18 cellular contexts compared by ENCODE assay signal in the genomic region with DNA sequence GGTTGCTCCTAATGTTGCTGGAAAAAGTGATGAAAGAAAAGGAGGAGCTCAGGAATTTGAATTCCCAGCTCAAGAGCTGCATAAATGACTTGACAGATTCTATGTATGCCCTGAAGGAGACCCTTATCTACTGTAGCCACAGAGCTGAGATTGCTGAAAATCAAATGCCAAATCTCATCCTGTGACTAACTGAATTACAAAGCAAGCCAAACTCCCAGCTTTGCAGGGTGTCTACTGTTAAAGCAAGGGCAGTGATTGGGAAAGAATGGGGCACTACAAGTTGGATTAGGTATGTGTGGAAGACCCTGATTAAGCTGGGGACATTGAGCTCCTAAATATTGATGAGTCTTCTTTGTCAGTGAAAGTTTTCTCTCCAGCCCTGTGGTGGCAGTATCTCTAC. TPM values are rescaled to one million over a fixed set of nuclear protein-coding genes. Genes with fewer than 3 reads are reported as not detected.
DNase-seq lines count a peak whose midpoint lies in the region; ATAC-seq and TF ChIP-seq lines count a peak whose summit lies in the region.
"Had no signal": no experiment of that assay in that cellular context is flagged by ENCODE, and none has a peak within 500 bp of the region (broad histone marks: within the 10 kb centered on the region; RNA-seq: fewer than 3 reads in every experiment).

No MANE protein-coding gene starts in this region.

- ATAC-seq in GM23338 (no peak), HG02840 (IDR thresholded peaks at IDR 0.05; ENCODE audit: low FRiP score, unreplicated experiment) (no peak)
- ATAC-seq: HepG2 had no signal

- H3F3A ChIP-seq in GM23338 (replicated peaks; ENCODE audit: low read depth) = no peaks in the 10 kb centered on the region

- no peak overlapping the region for H3K4me2 ChIP-seq in GM23338
- H3K4me2 ChIP-seq in mesendoderm (ENCODE audit: low read length) = no peak overlapping the region

- H3K4me1 Mint-ChIP-seq in GM23338 = no peaks in the 10 kb centered on the region
- H3K4me1 Mint-ChIP-seq: CD4-positive, alpha-beta memory T cell had no signal

- H3K27ac Mint-ChIP-seq in GM23338 = no peak overlapping the region
- H3K27ac Mint-ChIP-seq: CD4-positive, alpha-beta memory T cell had no signal

- no peak overlapping the region for H3K9ac ChIP-seq in mesendoderm (ENCODE audit: low read length)

- H3K4me3 ChIP-seq in GM23338 = no peak overlapping the region
- no peak overlapping the region for H3K4me3 ChIP-seq in fibroblast of pulmonary artery (replicated peaks; ENCODE audit: low read depth, low read length)
- no peak overlapping the region for H3K4me3 ChIP-seq in mesendoderm (ENCODE audit: low read length)
- H3K4me3 ChIP-seq: HAP-1 had no signal

- TF ChIP-seq CTCF in GM23338 (conservative IDR thresholded peaks at IDR 0.05; ENCODE audit: low read depth in 2 of 2) (no peak), fibroblast of pulmonary artery (IDR thresholded peaks at IDR 0.05; ENCODE audit: low read length, missing control alignments) (no peak)

- no peaks in the 10 kb centered on the region for H3K79me1 ChIP-seq in mesendoderm (ENCODE audit: low read length)

- H3K4me1 ChIP-seq in GM23338 (ENCODE audit: insufficient read depth) = no peaks in the 10 kb centered on the region
- no peaks in the 10 kb centered on the region for H3K4me1 ChIP-seq in mesendoderm (ENCODE audit: control insufficient read depth, low read depth, low read length)
- H3K4me1 ChIP-seq: BE2C, HAP-1 had no signal

- no peak overlapping the region for H2BK5ac ChIP-seq in mesendoderm (ENCODE audit: low read length)

- H4K20me1 ChIP-seq in GM23338 (replicated peaks; ENCODE audit: insufficient read depth) = no peaks in the 10 kb centered on the region

- H3K36me3 ChIP-seq in GM23338 (ENCODE audit: insufficient read depth) (no peaks in the 10 kb centered on the region), mesendoderm (ENCODE audit: control insufficient read depth, insufficient read depth, low read length) (no peaks in the 10 kb centered on the region)
- H3K36me3 ChIP-seq: BE2C, HAP-1 had no signal

- H2BK120ac ChIP-seq in mesendoderm (ENCODE audit: low read depth, low read length) = no peak overlapping the region

- H3K23ac ChIP-seq in mesendoderm (ENCODE audit: low read length) = no peak overlapping the region

- no peak overlapping the region for H2AK5ac ChIP-seq in mesendoderm (ENCODE audit: low read length)

- intact Hi-C loops in cardiac septum (cut with DNase I) = no loop called here

- H3K27ac ChIP-seq in GM23338 (ENCODE audit: low read depth) (no peak overlapping the region), mesendoderm (ENCODE audit: low read depth, low read length) (no peak overlapping the region)
- H3K27ac ChIP-seq: C4-2B had no signal

- no peak overlapping the region for H3K4me3 Mint-ChIP-seq in GM23338
- H3K4me3 Mint-ChIP-seq: CD4-positive, alpha-beta memory T cell had no signal

- H3K27me3 Mint-ChIP-seq in GM23338 (ENCODE audit: insufficient read depth, low read depth, poor library complexity) = peaks cover 4% of the 10 kb centered on the region
- H3K27me3 Mint-ChIP-seq: CD4-positive, alpha-beta memory T cell had no signal

- H4K5ac ChIP-seq in mesendoderm (ENCODE audit: low read length) = no peak overlapping the region

- no peak overlapping the region for H3K18ac ChIP-seq in mesendoderm (ENCODE audit: low read length)

- no peak overlapping the region for H2AFZ ChIP-seq in GM23338

- H3K79me2 ChIP-seq in GM23338 (replicated peaks; ENCODE audit: insufficient read depth) = no peaks in the 10 kb centered on the region
- no peaks in the 10 kb centered on the region for H3K79me2 ChIP-seq in mesendoderm (ENCODE audit: control insufficient read depth, insufficient read depth, low read length)

- no peaks in the 10 kb centered on the region for H3K9me2 ChIP-seq in GM23338 (ENCODE audit: insufficient read depth)

- H3K4ac ChIP-seq in mesendoderm (ENCODE audit: low read depth, low read length) = no peak overlapping the region

- H3K9me3 Mint-ChIP-seq in GM23338 = peaks cover 4% of the 10 kb centered on the region; the same call in 2 of the 3 replicates

- H2BK15ac ChIP-seq in mesendoderm (replicated peaks; ENCODE audit: low read depth) = no peak overlapping the region

- no peaks in the 10 kb centered on the region for H3K27me3 ChIP-seq in GM23338 (ENCODE audit: insufficient read depth)
- H3K27me3 ChIP-seq in mesendoderm (ENCODE audit: insufficient read depth, low read length, poor library complexity) = no peaks in the 10 kb centered on the region
- H3K27me3 ChIP-seq: BE2C had no signal

- H3K36me3 Mint-ChIP-seq in GM23338 (ENCODE audit: low read depth) = no peaks in the 10 kb centered on the region

- no peak overlapping the region for H4K8ac ChIP-seq in mesendoderm (ENCODE audit: low read depth, low read length)

- peak; percentile 1 for DNase-seq in GM23338 (ENCODE audit: low spot score)
- peak; percentile 43 for DNase-seq in amniotic epithelial cell (ENCODE audit: low read depth)
- peak; percentile 16 for DNase-seq in fibroblast of pulmonary artery (ENCODE audit: low read depth)
- peak; percentile 79 for DNase-seq in mesendoderm
- no peak for DNase-seq in cardiac septum (ENCODE audit: low spot score)
- DNase-seq in stimulated activated CD4-positive, alpha-beta T cell treated with anti-CD3 and anti-CD28 coated beads, Interleukin-1b, Interleukin-23, amount 100 ng/mL, for 48 hours = no peak
- DNase-seq: BE2C; CD4-positive, alpha-beta memory T cell; DMS153; DMS79 treated with DMSO at 0.1 percent for 48 hours; EL; GDM1; GOT3 had no signal

- no peak overlapping the region for H3K56ac ChIP-seq in mesendoderm (ENCODE audit: low read length)

RNA-seq across cellular contexts. Expression of a gene that starts 20.8 kb away (rescaled TPM):
- total RNA-seq in GM23338 (2014; rRNA removed; shearing (Covaris generic)) = not detected in 2 replicates
- polyA plus RNA-seq in GM23338 (2016; fragmentation: Nextera tagmentation; extraction: Ambion mirVana) = not detected in 2 replicates
- polyA plus RNA-seq in mesendoderm (2013, experiment 1 of 2) = not detected
- polyA plus RNA-seq in mesendoderm (2013, experiment 2 of 2) = not detected
- not detected for total RNA-seq in cardiac septum
- total RNA-seq: CD4-positive, alpha-beta memory T cell; HepG2 had no signal
- polyA plus RNA-seq: AG04450; CD4-positive, alpha-beta memory T cell; HepG2 had no signal

RNA-seq across cellular contexts. Expression of a gene that starts 30.9 kb away (rescaled TPM):
- total RNA-seq in GM23338 (2014; rRNA removed; shearing (Covaris generic)) = 10.8 and 19.0 TPM in 2 replicates
- 26.0 and 36.9 TPM in 2 replicates for polyA plus RNA-seq in GM23338 (2016; fragmentation: Nextera tagmentation; extraction: Ambion mirVana)
- 33.4 TPM for polyA plus RNA-seq in mesendoderm (2013, experiment 1 of 2)
- 33.1 TPM for polyA plus RNA-seq in mesendoderm (2013, experiment 2 of 2)
- total RNA-seq in cardiac septum = 31.1 TPM

RNA-seq across cellular contexts. Expression of a gene that starts 50.0 kb away (rescaled TPM):
- total RNA-seq in GM23338 (2014; rRNA removed; shearing (Covaris generic)) = 24.4 and 27.2 TPM in 2 replicates
- polyA plus RNA-seq in GM23338 (2016; fragmentation: Nextera tagmentation; extraction: Ambion mirVana) = 17.8 and 18.7 TPM in 2 replicates
- 15.1 TPM for polyA plus RNA-seq in mesendoderm (2013, experiment 1 of 2)
- polyA plus RNA-seq in mesendoderm (2013, experiment 2 of 2) = 15.6 TPM
- 30.0 TPM for total RNA-seq in cardiac septum

Comparison
In these comparisons a context has a peak if more than half of its experiments do, and no peak if none do; other contexts are left out.
1. DNase-seq: peak in GM23338 (single experiment), amniotic epithelial cell (single experiment), fibroblast of pulmonary artery (single experiment) and mesendoderm (single experiment); none in cardiac septum (single experiment) and stimulated activated CD4-positive, alpha-beta T cell treated with anti-CD3 and anti-CD28 coated beads, Interleukin-1b, Interleukin-23, amount 100 ng/mL, for 48 hours (single experiment).